1 cellular context compared by ENCODE assay signal in genomic region chr2:70735065-70735464, GRCh38.
TF ChIP-seq lines count a peak whose summit lies in the region.

No MANE protein-coding gene starts in this region.

TF ChIP-seq in H1, 55 proteins besides CTCF, POLR2A, EP300 and RAD21:
- no peak for TF ChIP-seq CEBPB (IDR thresholded peaks at IDR 0.05; ENCODE audit: low read depth, low read length)
- no peak for TF ChIP-seq EZH2 (IDR thresholded peaks at IDR 0.05; ENCODE audit: low read depth, low read length, severe bottlenecking)
- TF ChIP-seq KDM5A (IDR thresholded peaks at IDR 0.05; ENCODE audit: low read length): no peak
- TF ChIP-seq BRCA1 (IDR thresholded peaks at IDR 0.05; ENCODE audit: low read depth, low read length): no peak
- TF ChIP-seq ATF2 (IDR thresholded peaks at IDR 0.05; ENCODE audit: low read length): no peak
